8 cellular contexts compared by ENCODE assay signal in the genomic region with DNA sequence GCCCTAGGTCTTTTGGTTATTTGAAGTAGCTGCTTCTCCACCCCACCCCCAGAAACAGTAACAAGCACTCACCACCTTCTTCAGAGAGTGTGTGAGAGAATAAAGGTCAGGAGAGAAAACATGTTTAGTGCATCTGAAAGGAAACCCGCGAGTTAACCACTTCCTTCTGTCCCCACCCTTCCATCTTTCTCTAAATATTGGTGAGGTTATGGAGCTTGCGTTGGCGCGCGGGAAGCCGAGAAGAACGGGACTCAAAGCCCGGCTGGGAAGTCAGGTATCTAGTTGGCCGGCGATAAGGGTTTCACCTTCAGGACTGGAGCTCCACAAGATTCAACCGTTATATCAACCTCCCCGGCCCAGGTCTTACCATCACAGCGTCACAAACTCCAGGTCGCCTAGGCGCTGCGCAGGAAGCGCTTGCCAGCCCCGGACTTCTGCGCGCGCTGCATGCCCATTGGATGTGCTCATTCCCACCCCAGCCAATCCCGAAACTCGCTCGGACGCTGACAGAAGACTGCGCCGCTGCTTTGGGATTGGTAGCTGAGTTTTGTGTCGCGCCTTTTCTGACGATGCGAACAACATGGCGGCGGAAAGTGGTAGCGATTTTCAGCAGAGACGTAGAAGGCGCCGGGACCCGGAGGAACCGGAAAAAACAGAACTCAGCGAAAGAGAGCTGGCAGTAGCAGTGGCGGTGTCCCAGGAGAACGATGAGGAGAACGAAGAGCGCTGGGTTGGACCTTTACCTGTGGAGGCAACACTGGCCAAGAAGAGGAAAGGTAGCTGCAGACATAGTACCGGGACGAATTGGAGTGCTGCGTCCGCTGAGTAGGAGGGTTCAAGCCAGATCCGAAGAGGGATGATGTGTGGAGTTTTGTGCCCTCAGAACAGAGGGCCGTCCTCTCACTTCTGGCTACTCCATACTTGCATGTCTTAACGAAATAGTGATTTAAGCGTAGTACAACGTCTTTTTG. TPM values are rescaled to one million over a fixed set of nuclear protein-coding genes. Genes with fewer than 3 reads are reported as not detected.
A peak's percentile ranks its signal among the peaks of the same experiment; 100 is the strongest.
DNase-seq lines count a peak whose midpoint lies in the region; ATAC-seq and TF ChIP-seq lines count a peak whose summit lies in the region.

A gene with protein sequence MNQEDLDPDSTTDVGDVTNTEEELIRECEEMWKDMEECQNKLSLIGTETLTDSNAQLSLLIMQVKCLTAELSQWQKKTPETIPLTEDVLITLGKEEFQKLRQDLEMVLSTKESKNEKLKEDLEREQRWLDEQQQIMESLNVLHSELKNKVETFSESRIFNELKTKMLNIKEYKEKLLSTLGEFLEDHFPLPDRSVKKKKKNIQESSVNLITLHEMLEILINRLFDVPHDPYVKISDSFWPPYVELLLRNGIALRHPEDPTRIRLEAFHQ (minus strand): TSS at position 438 of the 971 bp plus-strand sequence. CDS start 8,261 bp downstream, outside the sequence.
A gene (plus strand): TSS at position 566 of the 971 bp plus-strand sequence. CDS start 15 bp downstream, at position 581.

- H3K9me3 Mint-ChIP-seq in activated T-helper 17 cell treated with anti-CD3 and anti-CD28 coated beads, Interleukin-2, amount 50 U/mL, for 72 hours: no peaks in the 10 kb centered on the region
- H3K9me3 Mint-ChIP-seq in naive thymus-derived CD8-positive, alpha-beta T cell: no peaks in the 10 kb centered on the region

- peak; percentile 100 for ATAC-seq in activated T-helper 17 cell treated with anti-CD3 and anti-CD28 coated beads, Interleukin-2, amount 50 U/mL, for 72 hours (replicated peaks)
- peak; percentile 97 for ATAC-seq in naive thymus-derived CD8-positive, alpha-beta T cell

- CTCF ChIA-PET in RWPE1 (lab: Yijun Ruan, JAX): interaction anchor here (0.5 kb wide), 1 partner anchor 377 kb away, joined by 3 read pairs; no protein-coding TSS in a partner anchor

- TF ChIP-seq CTCF in LNCaP clone FGC (IDR thresholded peaks at IDR 0.05; ENCODE audit: control insufficient read depth, extremely low read depth, insufficient read depth) (no peak), RWPE1 (conservative IDR thresholded peaks at IDR 0.05; ENCODE audit: low read depth) (no peak), fibroblast of mammary gland (conservative IDR thresholded peaks at IDR 0.05; ENCODE audit: control insufficient read depth, insufficient read depth, low read depth, low read length) (no peak)

- DNase-seq in Daoy (ENCODE audit: low read depth): peak; percentile 99
- peak; percentile 78 for DNase-seq in GOT3 (lab: John Stamatoyannopoulos, UW)
- DNase-seq in LNCaP clone FGC (ENCODE audit: low read depth): peak; percentile 90
- peak; percentile 99 for DNase-seq in RWPE1 (ENCODE audit: low spot score)
- peak; percentile 94 for DNase-seq in fibroblast of mammary gland (ENCODE audit: low read depth)
- peak; percentile 85 to 97 (median 94) for DNase-seq in naive thymus-derived CD8-positive, alpha-beta T cell
- DNase-seq in stimulated activated naive CD4-positive, alpha-beta T cell (lab: John Stamatoyannopoulos, UW): peak; percentile 90 to 94 (median 94)

- no peaks in the 10 kb centered on the region for H3K27me3 Mint-ChIP-seq in activated T-helper 17 cell treated with anti-CD3 and anti-CD28 coated beads, Interleukin-2, amount 50 U/mL, for 72 hours
- no peaks in the 10 kb centered on the region for H3K27me3 Mint-ChIP-seq in naive thymus-derived CD8-positive, alpha-beta T cell

- H3K4me3 Mint-ChIP-seq in activated T-helper 17 cell treated with anti-CD3 and anti-CD28 coated beads, Interleukin-2, amount 50 U/mL, for 72 hours: peak within 1 kb of the TSS; percentile 94
- peak within 1 kb of the TSS; percentile 88 to 100 (median 98) for H3K4me3 Mint-ChIP-seq in naive thymus-derived CD8-positive, alpha-beta T cell

- peaks cover 16% of the 10 kb centered on the region for H3K4me1 Mint-ChIP-seq in activated T-helper 17 cell treated with anti-CD3 and anti-CD28 coated beads, Interleukin-2, amount 50 U/mL, for 72 hours
- peaks cover 21 to 62% (median 53%) of the 10 kb centered on the region in 4 donors for H3K4me1 Mint-ChIP-seq in naive thymus-derived CD8-positive, alpha-beta T cell

- H3K27ac ChIP-seq in RWPE1: peak within 1 kb of the TSS; percentile 86

- POLR2A ChIA-PET in RWPE1 (lab: Yijun Ruan, JAX; ENCODE audit: low non-redundant PET): interaction anchor here (0.6 kb wide), 2 partner anchors 10 to 363 kb away, joined by 4 to 6 read pairs; a partner anchor contains a TSS
- POLR2A ChIA-PET in naive thymus-derived CD8-positive, alpha-beta T cell (lab: Charles Lee): interaction anchor here (0.6 to 4.0 kb wide), 22 partner anchors 8 to 794 kb away, joined by 3 to 64 read pairs (median 4); a partner anchor contains a TSS

- peaks cover 85% of the 10 kb centered on the region for H3K36me3 Mint-ChIP-seq in activated T-helper 17 cell treated with anti-CD3 and anti-CD28 coated beads, Interleukin-2, amount 50 U/mL, for 72 hours (ENCODE audit: low read depth)
- H3K36me3 Mint-ChIP-seq in naive thymus-derived CD8-positive, alpha-beta T cell: peaks cover 2 to 29% (median 6%) of the 10 kb centered on the region in 3 donors

- H3K27ac Mint-ChIP-seq in activated T-helper 17 cell treated with anti-CD3 and anti-CD28 coated beads, Interleukin-2, amount 50 U/mL, for 72 hours: peak within 1 kb of the TSS; percentile 97
- peak within 1 kb of the TSS; percentile 97 to 100 (median 99) for H3K27ac Mint-ChIP-seq in naive thymus-derived CD8-positive, alpha-beta T cell

- H3K4me3 ChIP-seq in LNCaP clone FGC (ENCODE audit: low read depth, low read length): peak within 1 kb of the TSS; percentile 78
- H3K4me3 ChIP-seq in fibroblast of mammary gland (ENCODE audit: control insufficient read depth, low read depth, low read length): peak within 1 kb of the TSS; percentile 98

RNA-seq across cellular contexts. Expression of the first gene that starts in this region (rescaled TPM):
- total RNA-seq in Daoy (2014; rRNA removed; shearing (Covaris generic)): 42.2 and 105 TPM in 2 replicates
- total RNA-seq in activated T-helper 17 cell treated with anti-CD3 and anti-CD28 coated beads, Interleukin-2, amount 50 U/mL, for 72 hours: 10 to 100 TPM; 72.0 to 82.5 TPM
- total RNA-seq in naive thymus-derived CD8-positive, alpha-beta T cell: 10 to 100 TPM; 69.5 to 71.0 TPM
- polyA plus RNA-seq in naive thymus-derived CD8-positive, alpha-beta T cell: 10 to 100 TPM; 28.6 to 39.8 (median 32.7) TPM

RNA-seq across cellular contexts. Expression of the second gene that starts in this region (rescaled TPM):
- 39.8 and 46.3 TPM in 2 replicates for total RNA-seq in Daoy (2014; rRNA removed; shearing (Covaris generic))
- total RNA-seq in activated T-helper 17 cell treated with anti-CD3 and anti-CD28 coated beads, Interleukin-2, amount 50 U/mL, for 72 hours: 10 to 100 TPM; 54.0 to 57.5 TPM
- 100 to 1,000 TPM; 126 to 142 TPM for total RNA-seq in naive thymus-derived CD8-positive, alpha-beta T cell
- 10 to 100 TPM; 26.8 to 39.5 (median 37.5) TPM for polyA plus RNA-seq in naive thymus-derived CD8-positive, alpha-beta T cell

Comparison
In these comparisons a context has a peak if more than half of its experiments do, and no peak if none do; other contexts are left out.
1. Peak in every context shown above with its lines: DNase-seq, ATAC-seq, H3K4me3 ChIP-seq and H3K27ac ChIP-seq.